22 cellular contexts compared by ENCODE assay signal in genomic region chr14:63228221-63228620, GRCh38. TPM values are rescaled to one million over a fixed set of nuclear protein-coding genes. Genes with fewer than 3 reads are reported as not detected.
"Had no signal": no experiment of that assay in that cellular context is flagged by ENCODE, and none has a peak within 500 bp of the region (broad histone marks: within the 10 kb centered on the region; RNA-seq: fewer than 3 reads in every experiment).

No MANE protein-coding gene starts in this region.

- ATAC-seq: lower lobe of right lung; naive thymus-derived CD8-positive, alpha-beta T cell; psoas muscle; right lobe of liver; stimulated activated memory B cell treated with anti-CD40 and anti-IgM and Interleukin-4, amounts not matched to agents 10 μg/mL and 1 μg/mL and 100 μg/mL, for 72 hours; stimulated activated naive CD8-positive, alpha-beta T cell treated with anti-CD3 and anti-CD28 coated beads, Interleukin-15, amount 100 ng/mL, for 72 hours had no signal

- H3K4me1 Mint-ChIP-seq: naive thymus-derived CD8-positive, alpha-beta T cell; stimulated activated memory B cell treated with anti-CD40 and anti-IgM and Interleukin-4, amounts not matched to agents 10 μg/mL and 1 μg/mL and 100 μg/mL, for 72 hours; stimulated activated naive CD8-positive, alpha-beta T cell treated with anti-CD3 and anti-CD28 coated beads, Interleukin-15, amount 100 ng/mL, for 72 hours had no signal

- H3K27me3 Mint-ChIP-seq: stimulated activated memory B cell treated with anti-CD40 and anti-IgM and Interleukin-4, amounts not matched to agents 10 μg/mL and 1 μg/mL and 100 μg/mL, for 72 hours; stimulated activated naive CD8-positive, alpha-beta T cell treated with anti-CD3 and anti-CD28 coated beads, Interleukin-15, amount 100 ng/mL, for 72 hours; type B pancreatic cell had no signal

- H3K36me3 Mint-ChIP-seq: stimulated activated memory B cell treated with anti-CD40 and anti-IgM and Interleukin-4, amounts not matched to agents 10 μg/mL and 1 μg/mL and 100 μg/mL, for 72 hours had no signal

- DNase-seq: islet precursor cell; lower lobe of right lung; mammary epithelial cell; mesenchymal stem cell; naive thymus-derived CD8-positive, alpha-beta T cell; nephron progenitor cell; occipital lobe; psoas muscle; right lobe of liver; stimulated activated CD4-positive, alpha-beta T cell treated with anti-CD3 and anti-CD28 coated beads, Interleukin-1b, Interleukin-23, amount 100 ng/mL, for 48 hours; stimulated activated CD4-positive, alpha-beta T cell treated with anti-CD3 and anti-CD28 coated beads, Interleukin-2, amount 100 ng/mL, for 48 hours; stimulated activated CD4-positive, alpha-beta T cell treated with anti-CD3 and anti-CD28 coated beads, Interleukin-4, amount 100 ng/mL, for 4 hours; stimulated activated CD8-positive, alpha-beta memory T cell treated with anti-CD3 and anti-CD28 coated beads, Interleukin-4, amount 100 ng/mL, for 48 hours; stimulated activated naive CD4-positive, alpha-beta T cell treated with Interleukin-2 at 50 U/mL for 16 hours; stimulated activated naive CD8-positive, alpha-beta T cell treated with anti-CD3 and anti-CD28 coated beads, Interleukin-15, amount 100 ng/mL, for 72 hours; substantia nigra; uterus had no signal

- H3K4me3 ChIP-seq: lower lobe of right lung, neural progenitor cell, psoas muscle, right lobe of liver, smooth muscle cell, tibial nerve, uterus had no signal

- H3K27ac Mint-ChIP-seq: naive thymus-derived CD8-positive, alpha-beta T cell; nephron progenitor cell; neural progenitor cell; stimulated activated memory B cell treated with anti-CD40 and anti-IgM and Interleukin-4, amounts not matched to agents 10 μg/mL and 1 μg/mL and 100 μg/mL, for 72 hours; stimulated activated naive CD8-positive, alpha-beta T cell treated with anti-CD3 and anti-CD28 coated beads, Interleukin-15, amount 100 ng/mL, for 72 hours; type B pancreatic cell had no signal

- H3K9me3 Mint-ChIP-seq: stimulated activated memory B cell treated with anti-CD40 and anti-IgM and Interleukin-4, amounts not matched to agents 10 μg/mL and 1 μg/mL and 100 μg/mL, for 72 hours had no signal

- H3K4me3 Mint-ChIP-seq: naive thymus-derived CD8-positive, alpha-beta T cell; nephron progenitor cell; neural progenitor cell; stimulated activated memory B cell treated with anti-CD40 and anti-IgM and Interleukin-4, amounts not matched to agents 10 μg/mL and 1 μg/mL and 100 μg/mL, for 72 hours; stimulated activated naive CD8-positive, alpha-beta T cell treated with anti-CD3 and anti-CD28 coated beads, Interleukin-15, amount 100 ng/mL, for 72 hours; type B pancreatic cell had no signal

RNA-seq across cellular contexts. Expression of gene RHOJ, which starts 24.0 kb away (rescaled TPM):
- total RNA-seq: naive thymus-derived CD8-positive, alpha-beta T cell had no signal
